Comparison of ENCODE assay signal across 30 cellular contexts in the genomic region with DNA sequence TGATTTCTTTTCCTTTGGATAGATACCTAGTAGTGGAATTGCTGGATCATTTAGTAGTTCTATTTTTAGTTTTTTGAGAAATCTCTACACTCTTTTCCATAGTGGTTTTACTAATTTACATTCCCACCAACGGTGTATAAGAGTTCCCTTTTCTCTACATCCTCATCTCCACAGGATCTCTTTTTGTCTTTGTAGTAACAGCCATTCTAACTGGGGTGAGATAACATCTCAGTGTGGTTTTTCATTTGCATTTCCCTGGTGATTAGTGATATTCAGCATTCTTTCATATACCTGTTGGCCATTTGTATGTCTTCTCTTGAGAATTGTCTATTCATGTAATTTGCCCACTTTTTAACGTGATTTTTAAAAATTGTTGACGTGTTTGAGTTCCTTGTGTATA.
"Had no signal": no experiment of that assay in that cellular context is flagged by ENCODE, and none has a peak within 500 bp of the region (broad histone marks: within the 10 kb centered on the region; RNA-seq: fewer than 3 reads in every experiment).

No MANE protein-coding gene starts in this region.

- H3K9ac ChIP-seq: neural progenitor cell, parathyroid adenoma had no signal

- DNase-seq: colonic mucosa; effector CD8-positive, alpha-beta T cell; endodermal cell; foreskin fibroblast; heart right ventricle; hypothalamus; kidney; naive thymus-derived CD4-positive, alpha-beta T cell; right lobe of liver; small intestine; stimulated activated CD4-positive, alpha-beta T cell treated with anti-CD3 and anti-CD28 coated beads, Interleukin-15, amount 100 ng/mL, for 24 hours; stimulated activated CD4-positive, alpha-beta T cell treated with anti-CD3 and anti-CD28 coated beads, Interleukin-2, amount 100 ng/mL, for 48 hours; stimulated activated naive B cell treated with anti-CD40 and anti-IgM and Interleukin-4, amounts not matched to agents 10 μg/mL and 1 μg/mL and 100 μg/mL, for 72 hours; upper lobe of left lung; uterus had no signal

- H3K79me2 ChIP-seq: parathyroid adenoma had no signal

- ATAC-seq: esophagus mucosa; gastroesophageal sphincter; heart right ventricle; left lobe of liver; naive thymus-derived CD4-positive, alpha-beta T cell; right lobe of liver; stimulated activated naive B cell treated with anti-CD40 and anti-IgM and Interleukin-4, amounts not matched to agents 10 μg/mL and 1 μg/mL and 100 μg/mL, for 72 hours had no signal

- H3K27ac ChIP-seq: colonic mucosa, epithelial cell of prostate, gastroesophageal sphincter, heart right ventricle, neural progenitor cell, parathyroid adenoma, right lobe of liver, thoracic aorta, tibial nerve, upper lobe of left lung, uterus had no signal

- H3K36me3 ChIP-seq: colonic mucosa, gastroesophageal sphincter, heart right ventricle, neural progenitor cell, right lobe of liver, thoracic aorta, upper lobe of left lung, uterus had no signal

- H2AFZ ChIP-seq: neural progenitor cell, parathyroid adenoma had no signal

- H3K4me1 Mint-ChIP-seq: mesothelial cell of epicardium; naive thymus-derived CD4-positive, alpha-beta T cell; nephron; neural progenitor cell; stimulated activated naive B cell treated with anti-CD40 and anti-IgM and Interleukin-4, amounts not matched to agents 10 μg/mL and 1 μg/mL and 100 μg/mL, for 72 hours had no signal

- H3K9me3 ChIP-seq: colonic mucosa, right lobe of liver had no signal

- H3K4me1 ChIP-seq: colonic mucosa, gastroesophageal sphincter, heart right ventricle, neural progenitor cell, parathyroid adenoma, right lobe of liver, tibial nerve, upper lobe of left lung, uterus had no signal

- FAIRE-seq: kidney, small intestine had no signal

- H3K4me3 Mint-ChIP-seq: dendritic cell treated with granulocyte-macrophage colony-stimulating factor and Interleukin-4, amounts not matched to agents 40 ng/mL and 50 ng/mL, for 4 days; endodermal cell; memory B cell; mesothelial cell of epicardium; naive thymus-derived CD4-positive, alpha-beta T cell; nephron; neural progenitor cell; stimulated activated naive B cell treated with anti-CD40 and anti-IgM and Interleukin-4, amounts not matched to agents 10 μg/mL and 1 μg/mL and 100 μg/mL, for 72 hours; stimulated activated naive CD8-positive, alpha-beta T cell treated with anti-CD3 and anti-CD28 coated beads, Interleukin-15, Interleukin-2, amounts not matched to agents 100 ng/mL and 50 ng/mL, for 24 hours had no signal

- H3K4me3 ChIP-seq: colonic mucosa, gastroesophageal sphincter, heart right ventricle, lung, neural progenitor cell, right lobe of liver, thoracic aorta, tibial nerve, upper lobe of left lung, uterus had no signal

- H3K4me2 ChIP-seq: neural progenitor cell had no signal

- H3K27me3 ChIP-seq: colonic mucosa, gastroesophageal sphincter, heart right ventricle, neural progenitor cell, right lobe of liver, tibial nerve, upper lobe of left lung, uterus had no signal

- H3K27me3 Mint-ChIP-seq: dendritic cell treated with granulocyte-macrophage colony-stimulating factor and Interleukin-4, amounts not matched to agents 40 ng/mL and 50 ng/mL, for 4 days; progenitor cell of endocrine pancreas; stimulated activated naive CD8-positive, alpha-beta T cell treated with anti-CD3 and anti-CD28 coated beads, Interleukin-15, Interleukin-2, amounts not matched to agents 100 ng/mL and 50 ng/mL, for 24 hours had no signal

- H3K27ac Mint-ChIP-seq: dendritic cell treated with granulocyte-macrophage colony-stimulating factor and Interleukin-4, amounts not matched to agents 40 ng/mL and 50 ng/mL, for 4 days; endodermal cell; memory B cell; mesothelial cell of epicardium; naive thymus-derived CD4-positive, alpha-beta T cell; nephron; neural progenitor cell; progenitor cell of endocrine pancreas; stimulated activated naive B cell treated with anti-CD40 and anti-IgM and Interleukin-4, amounts not matched to agents 10 μg/mL and 1 μg/mL and 100 μg/mL, for 72 hours; stimulated activated naive CD8-positive, alpha-beta T cell treated with anti-CD3 and anti-CD28 coated beads, Interleukin-15, Interleukin-2, amounts not matched to agents 100 ng/mL and 50 ng/mL, for 24 hours had no signal
